1 cellular context compared by ENCODE assay signal in genomic region chr2:15560988-15561573, GRCh38.
TF ChIP-seq lines count a peak whose summit lies in the region.

TSS of gene NBAS (minus strand) at chr2:15561334. CDS start at chr2:15561304, 30 bp downstream.

TF ChIP-seq in HepG2, 621 proteins besides CTCF, POLR2A, EP300 and RAD21 (continued from another document and continues in another):
- TF ChIP-seq ZBTB1 (CRISPR knock-in tag; IDR thresholded peaks at IDR 0.05; ENCODE audit: borderline replicate concordance) = no peak
- peak; percentile 85; the same call in 1 of the 2 replicates for TF ChIP-seq ZNF350 (CRISPR knock-in tag; IDR thresholded peaks at IDR 0.05; ENCODE audit: borderline replicate concordance, low read depth)
- TF ChIP-seq SALL1 (CRISPR knock-in tag; IDR thresholded peaks at IDR 0.05) = peak; percentile 74; the same call in 1 of the 2 replicates
- TF ChIP-seq MYNN (CRISPR knock-in tag; IDR thresholded peaks at IDR 0.05; ENCODE audit: low read depth) = peak; percentile 30; the same call in 1 of the 2 replicates
- peak; percentile 59; the same call in 1 of the 2 replicates for TF ChIP-seq YEATS4 (CRISPR knock-in tag; IDR thresholded peaks at IDR 0.05; ENCODE audit: borderline replicate concordance)
- TF ChIP-seq CCDC6 (CRISPR knock-in tag; IDR thresholded peaks at IDR 0.05) = 0 out of 2 replicates have a peak, but pooled peaks have one; percentile 76
- no peak for TF ChIP-seq ZNF256 (CRISPR knock-in tag; conservative IDR thresholded peaks at IDR 0.05)
- no peak for TF ChIP-seq NCOA5 (CRISPR knock-in tag; IDR thresholded peaks at IDR 0.05)
- peak; percentile 43; the same call in 1 of the 2 replicates for TF ChIP-seq SIX4 (CRISPR knock-in tag; IDR thresholded peaks at IDR 0.05)
- no peak for TF ChIP-seq PLSCR1 (CRISPR knock-in tag; IDR thresholded peaks at IDR 0.05; ENCODE audit: borderline replicate concordance)
- peak; percentile 86; the same call in 1 of the 2 replicates for TF ChIP-seq ZBTB25 (CRISPR knock-in tag; IDR thresholded peaks at IDR 0.05)
- TF ChIP-seq SUZ12 (IDR thresholded peaks at IDR 0.05; ENCODE audit: low read depth, low read length) = no peak
- TF ChIP-seq FOXJ3 (CRISPR knock-in tag; IDR thresholded peaks at IDR 0.05; ENCODE audit: borderline replicate concordance) = no peak; the same call in 1 of the 2 replicates
- TF ChIP-seq ATF4 (CRISPR knock-in tag; IDR thresholded peaks at IDR 0.05) = peak in 1 of 2 experiments; percentile 75; a peak in 2 of 4 replicates
- no peak for TF ChIP-seq AKAP8 (CRISPR knock-in tag; IDR thresholded peaks at IDR 0.05)
- TF ChIP-seq HDAC2 (CRISPR knock-in tag; IDR thresholded peaks at IDR 0.05) = peak; percentile 90
- TF ChIP-seq CENPX (CRISPR knock-in tag; IDR thresholded peaks at IDR 0.05) = no peak
- TF ChIP-seq TOPORS (CRISPR knock-in tag; IDR thresholded peaks at IDR 0.05) = peak; percentile 91; the same call in 1 of the 2 replicates
- TF ChIP-seq HNF4A (CRISPR knock-in tag; IDR thresholded peaks at IDR 0.05) = no peak
- TF ChIP-seq ZNF672 (CRISPR knock-in tag; IDR thresholded peaks at IDR 0.05) = no peak
- no peak for TF ChIP-seq CEBPZ (IDR thresholded peaks at IDR 0.05; ENCODE audit: low read length)
- peak; percentile 93 for TF ChIP-seq ZFP91 (CRISPR knock-in tag; IDR thresholded peaks at IDR 0.05; ENCODE audit: borderline replicate concordance)
- 0 out of 2 replicates have a peak, but pooled peaks have one; percentile 15 for TF ChIP-seq ZNF292 (CRISPR knock-in tag; IDR thresholded peaks at IDR 0.05; ENCODE audit: borderline replicate concordance, low read depth)
- peak; percentile 26; the same call in 1 of the 2 replicates for TF ChIP-seq MYC (CRISPR knock-in tag; IDR thresholded peaks at IDR 0.05; ENCODE audit: borderline replicate concordance)
- TF ChIP-seq ZNF234 (CRISPR knock-in tag; conservative IDR thresholded peaks at IDR 0.05) = no peak
- no peak for TF ChIP-seq ZNF446 (CRISPR knock-in tag; IDR thresholded peaks at IDR 0.05)
- TF ChIP-seq TOE1 (CRISPR knock-in tag; IDR thresholded peaks at IDR 0.05) = no peak
- no peak for TF ChIP-seq ZNF703 (CRISPR knock-in tag; IDR thresholded peaks at IDR 0.05; ENCODE audit: borderline replicate concordance)
- TF ChIP-seq NRL (CRISPR knock-in tag; IDR thresholded peaks at IDR 0.05; ENCODE audit: borderline replicate concordance) = no peak
- TF ChIP-seq HNF4G (IDR thresholded peaks at IDR 0.05; ENCODE audit: borderline replicate concordance, low read depth, low read length) = no peak
- TF ChIP-seq HNF4G (CRISPR knock-in tag; IDR thresholded peaks at IDR 0.05; ENCODE audit: borderline replicate concordance, low read depth) = peak; percentile 40; the same call in 1 of the 2 replicates
- TF ChIP-seq ZNF639 (CRISPR knock-in tag; conservative IDR thresholded peaks at IDR 0.05) = 0 out of 2 replicates have a peak, but pooled peaks have one; percentile 56
- TF ChIP-seq ZC3H13 (CRISPR knock-in tag; IDR thresholded peaks at IDR 0.05) = no peak; the same call in 1 of the 2 replicates
- peak; percentile 71; the same call in 1 of the 2 replicates for TF ChIP-seq CBFB (CRISPR knock-in tag; IDR thresholded peaks at IDR 0.05)
- 0 out of 2 replicates have a peak, but pooled peaks have one; percentile 23 for TF ChIP-seq ZNF800 (CRISPR knock-in tag; IDR thresholded peaks at IDR 0.05)
- no peak for TF ChIP-seq TP53 (CRISPR knock-in tag; conservative IDR thresholded peaks at IDR 0.05)
- TF ChIP-seq ZNF790 (CRISPR knock-in tag; IDR thresholded peaks at IDR 0.05; ENCODE audit: borderline replicate concordance) = no peak
- no peak for TF ChIP-seq RBAK (CRISPR knock-in tag; IDR thresholded peaks at IDR 0.05)
- no peak for TF ChIP-seq DPF2 (CRISPR knock-in tag; IDR thresholded peaks at IDR 0.05; ENCODE audit: borderline replicate concordance, low read depth)
- no peak; the same call in 1 of the 2 replicates for TF ChIP-seq KLF15 (CRISPR knock-in tag; IDR thresholded peaks at IDR 0.05; ENCODE audit: borderline replicate concordance)
- no peak for TF ChIP-seq DBP (CRISPR knock-in tag; IDR thresholded peaks at IDR 0.05; ENCODE audit: not compliant biosample characterization)
- TF ChIP-seq ISX (CRISPR knock-in tag; conservative IDR thresholded peaks at IDR 0.05) = no peak
- no peak for TF ChIP-seq SCMH1 (CRISPR knock-in tag; IDR thresholded peaks at IDR 0.05; ENCODE audit: borderline replicate concordance)
- no peak for TF ChIP-seq PAWR (CRISPR knock-in tag; IDR thresholded peaks at IDR 0.05; ENCODE audit: borderline replicate concordance)
- no peak for TF ChIP-seq ZNF44 (CRISPR knock-in tag; IDR thresholded peaks at IDR 0.05)
- no peak for TF ChIP-seq ATM (IDR thresholded peaks at IDR 0.05; ENCODE audit: borderline replicate concordance)
- TF ChIP-seq ZBTB34 (CRISPR knock-in tag; IDR thresholded peaks at IDR 0.05) = 0 out of 2 replicates have a peak, but pooled peaks have one; percentile 70
- no peak for TF ChIP-seq NR2F1 (CRISPR knock-in tag; IDR thresholded peaks at IDR 0.05)
